In the genomic region with DNA sequence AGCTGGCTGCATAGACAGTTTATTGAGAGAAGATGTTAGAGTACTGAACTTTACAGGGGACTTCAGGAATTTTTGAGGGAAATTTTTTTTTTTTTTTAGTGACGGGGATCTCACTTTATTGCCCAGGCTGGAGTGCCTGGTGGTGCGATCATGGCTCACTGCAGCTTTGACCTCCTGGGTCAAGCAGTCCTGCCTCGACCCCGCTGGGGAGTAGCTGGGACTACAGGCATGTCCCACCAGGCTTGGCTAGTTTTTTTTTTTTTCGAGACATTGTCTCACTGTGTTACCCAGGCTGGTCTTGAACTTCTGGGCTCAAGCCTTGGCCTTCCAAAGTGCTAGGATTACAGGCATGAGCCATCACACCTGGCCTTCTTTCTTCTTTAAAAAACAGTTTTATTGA, we compare ENCODE assay signal across 19 cellular contexts. TPM values are rescaled to one million over a fixed set of nuclear protein-coding genes. Genes with fewer than 3 reads are reported as not detected.
A peak's percentile ranks its signal among the peaks of the same experiment; 100 is the strongest.
DNase-seq lines count a peak whose midpoint lies in the region; ATAC-seq and TF ChIP-seq lines count a peak whose summit lies in the region.
"Had no signal": no experiment of that assay in that cellular context is flagged by ENCODE, and none has a peak within 500 bp of the region (broad histone marks: within the 10 kb centered on the region; RNA-seq: fewer than 3 reads in every experiment).

No MANE protein-coding gene starts in this region.

- no peaks in the 10 kb centered on the region for H3K9me3 ChIP-seq in endodermal cell (ENCODE audit: control insufficient read depth, low read length)
- H3K9me3 ChIP-seq: BLaER1 treated with 17β-estradiol and CSF1 and Interleukin-3, amounts not matched to agents 10 nM and 100 nM had no signal

- H3K4me3 ChIP-seq in endodermal cell (ENCODE audit: low read length) (no peak overlapping the region), brain microvascular endothelial cell (ENCODE audit: low read depth, low read length) (no peak overlapping the region)
- H3K4me3 ChIP-seq: BLaER1 treated with 17β-estradiol and CSF1 and Interleukin-3, amounts not matched to agents 10 nM and 100 nM had no signal

- no peaks in the 10 kb centered on the region for H3K9me3 Mint-ChIP-seq in activated naive CD4-positive, alpha-beta T cell treated with anti-CD3 and anti-CD28 coated beads, Interleukin-2, amount 50 U/mL, for 24 hours
- H3K9me3 Mint-ChIP-seq in IgD-negative memory B cell (no peaks in the 10 kb centered on the region), endodermal cell (no peaks in the 10 kb centered on the region)

- H3K4me1 ChIP-seq in endodermal cell (ENCODE audit: control insufficient read depth, insufficient read depth, low read length) = no peaks in the 10 kb centered on the region

- in situ Hi-C loops in brain microvascular endothelial cell (cut with HindIII; ENCODE audit: low pct_ligation_motif_present, low sequenced_read_pairs) = no loop called here

- WGBS in endodermal cell (ENCODE audit: insufficient coverage in 1 of 2, insufficient read length in 1 of 2), 2 experiments = 90 to 93% methylated on average over 3 to 5 of the region's 5 CpGs

- no peak overlapping the region for H3K9ac ChIP-seq in endodermal cell (ENCODE audit: extremely low read depth, low read length, poor library complexity, severe bottlenecking)
- H3K9ac ChIP-seq: BLaER1 treated with 17β-estradiol and CSF1 and Interleukin-3, amounts not matched to agents 10 nM and 100 nM; KMS-11 had no signal

- H3K27ac Mint-ChIP-seq in activated naive CD4-positive, alpha-beta T cell treated with anti-CD3 and anti-CD28 coated beads, Interleukin-2, amount 50 U/mL, for 24 hours = peak overlapping the region; percentile 84
- H3K27ac Mint-ChIP-seq in IgD-negative memory B cell (peak overlapping the region; percentile 0 to 24 (median 23)), endodermal cell (peak overlapping the region; percentile 11)

- no peak overlapping the region for H3K27ac ChIP-seq in endodermal cell (ENCODE audit: low read depth, low read length)
- no peak overlapping the region for H3K27ac ChIP-seq in brain microvascular endothelial cell
- H3K27ac ChIP-seq: BLaER1 treated with 17β-estradiol and CSF1 and Interleukin-3, amounts not matched to agents 10 nM and 100 nM; KMS-11 had no signal

- DNase-seq in activated naive CD4-positive, alpha-beta T cell (lab: John Stamatoyannopoulos, UW) = no peak
- DNase-seq in endodermal cell = no peak
- no peak for DNase-seq in brain microvascular endothelial cell
- no peak for DNase-seq in NCI-H187 (lab: John Stamatoyannopoulos, UW)
- DNase-seq in left cardiac atrium = no peak
- DNase-seq: DMS79 treated with DMSO at 0.1 percent for 48 hours, H7, MV-4-11, NCI-H1417, NCI-H187 treated with DMSO at 0.1 percent for 48 hours, NCI-H226, NCI-H524, NCI-H82, RPMI8226, SHP77 treated with DMSO at 0.1 percent for 48 hours had no signal

- H3K27me3 Mint-ChIP-seq in activated naive CD4-positive, alpha-beta T cell treated with anti-CD3 and anti-CD28 coated beads, Interleukin-2, amount 50 U/mL, for 24 hours = no peaks in the 10 kb centered on the region
- H3K27me3 Mint-ChIP-seq in IgD-negative memory B cell = no peaks in the 10 kb centered on the region
- no peaks in the 10 kb centered on the region for H3K27me3 Mint-ChIP-seq in endodermal cell (ENCODE audit: insufficient read depth)

- no peak for ATAC-seq in left cardiac atrium

- TF ChIP-seq CTCF in endodermal cell (conservative IDR thresholded peaks at IDR 0.05) (peak; percentile 12), brain microvascular endothelial cell (IDR thresholded peaks at IDR 0.05; ENCODE audit: low read depth, low read length, missing control alignments) (no peak)

- H3K27me3 ChIP-seq in endodermal cell (ENCODE audit: control insufficient read depth, insufficient read depth, low read length, poor library complexity, severe bottlenecking) (no peaks in the 10 kb centered on the region), brain microvascular endothelial cell (replicated peaks) (no peaks in the 10 kb centered on the region)
- H3K27me3 ChIP-seq: BLaER1 treated with 17β-estradiol and CSF1 and Interleukin-3, amounts not matched to agents 10 nM and 100 nM had no signal

- H3K36me3 ChIP-seq in endodermal cell (ENCODE audit: control insufficient read depth, insufficient read depth, low read length) (peaks cover 93% of the 10 kb centered on the region), brain microvascular endothelial cell (replicated peaks) (peaks cover 47% of the 10 kb centered on the region)

- no peak overlapping the region for H3K4me3 Mint-ChIP-seq in activated naive CD4-positive, alpha-beta T cell treated with anti-CD3 and anti-CD28 coated beads, Interleukin-2, amount 50 U/mL, for 24 hours
- H3K4me3 Mint-ChIP-seq in IgD-negative memory B cell = no peak overlapping the region
- no peak overlapping the region for H3K4me3 Mint-ChIP-seq in endodermal cell

- peaks cover 38% of the 10 kb centered on the region for H3K4me1 Mint-ChIP-seq in activated naive CD4-positive, alpha-beta T cell treated with anti-CD3 and anti-CD28 coated beads, Interleukin-2, amount 50 U/mL, for 24 hours
- H3K4me1 Mint-ChIP-seq in IgD-negative memory B cell (peaks cover 0 to 1% (median 0%) of the 10 kb centered on the region in 3 donors), endodermal cell (peaks cover 4% of the 10 kb centered on the region)

- H3K36me3 Mint-ChIP-seq in activated naive CD4-positive, alpha-beta T cell treated with anti-CD3 and anti-CD28 coated beads, Interleukin-2, amount 50 U/mL, for 24 hours = peaks cover 15% of the 10 kb centered on the region
- peaks cover 7% of the 10 kb centered on the region for H3K36me3 Mint-ChIP-seq in IgD-negative memory B cell
- H3K36me3 Mint-ChIP-seq in endodermal cell (ENCODE audit: low read depth) = peaks cover 81% of the 10 kb centered on the region

- intact Hi-C loops in left cardiac atrium (cut with DNase I) = no loop called here

RNA-seq across cellular contexts. Expression of a gene that starts 10.8 kb away (rescaled TPM):
- polyA plus RNA-seq in IgD-negative memory B cell = not detected
- total RNA-seq in endodermal cell = 1 to 10 TPM in 1 of 2 donors, under 1 TPM in 1; 0.44 to 1.0 TPM
- 0.11 TPM for polyA plus RNA-seq in endodermal cell (2013, experiment 1 of 2)
- polyA plus RNA-seq in endodermal cell (2013, experiment 2 of 2) = 0.17 TPM
- total RNA-seq in left cardiac atrium = under 1 TPM in 1 of 2 donors, not detected in 1; 0.18 TPM

RNA-seq across cellular contexts. Expression of a gene that starts 28.2 kb away (rescaled TPM):
- polyA plus RNA-seq in IgD-negative memory B cell = 65.3 TPM
- total RNA-seq in endodermal cell (100 to 1,000 TPM; 180 to 265 TPM), left cardiac atrium (10 to 100 TPM; 76.8 to 93.2 TPM)
- polyA plus RNA-seq in endodermal cell (2013, experiment 1 of 2) = 153 TPM
- polyA plus RNA-seq in endodermal cell (2013, experiment 2 of 2) = 143 TPM

Comparison
In these comparisons a context has a peak if more than half of its experiments do, and no peak if none do; other contexts are left out.
1. H3K27ac Mint-ChIP-seq: peak in every context shown above with its lines; median percentile 84 in activated naive CD4-positive, alpha-beta T cell treated with anti-CD3 and anti-CD28 coated beads, Interleukin-2, amount 50 U/mL, for 24 hours; 23 in IgD-negative memory B cell; 11 in endodermal cell.